ENCODE assay signal across 20 cellular contexts in genomic region chr4:1211371-1211770, GRCh38. TPM values are rescaled to one million over a fixed set of nuclear protein-coding genes. Genes with fewer than 3 reads are reported as not detected.
DNase-seq lines count a peak whose midpoint lies in the region; ATAC-seq and TF ChIP-seq lines count a peak whose summit lies in the region.
"Had no signal": no experiment of that assay in that cellular context is flagged by ENCODE, and none has a peak within 500 bp of the region (broad histone marks: within the 10 kb centered on the region; RNA-seq: fewer than 3 reads in every experiment).

No MANE protein-coding gene starts in this region.

- peaks cover 0 to 46% (median 0%) of the 10 kb centered on the region in 3 donors for H3K36me3 ChIP-seq in Peyer's patch
- H3K36me3 ChIP-seq in muscle layer of colon (ENCODE audit: insufficient read depth, low read length), result peaks cover 36% of the 10 kb centered on the region
- H3K36me3 ChIP-seq in thoracic aorta, result peaks cover 29% of the 10 kb centered on the region
- H3K36me3 ChIP-seq in OCI-LY7 (ENCODE audit: insufficient read depth, low read length), result peaks cover 69% of the 10 kb centered on the region

- H3K4me1 ChIP-seq in Peyer's patch (peaks cover 0 to 52% (median 12%) of the 10 kb centered on the region in 4 donors), muscle layer of colon (ENCODE audit: insufficient read depth, low read length) (peaks cover 41% of the 10 kb centered on the region), thoracic aorta (ENCODE audit: control insufficient read depth in 1 of 2, low read depth in 2 of 2) (peaks cover 32 to 53% of the 10 kb centered on the region in 2 donors), OCI-LY7 (ENCODE audit: insufficient read depth, low read length, poor library complexity, severe bottlenecking) (peaks cover 25% of the 10 kb centered on the region)

- H3K27ac ChIP-seq in Peyer's patch (peak overlapping the region in 1 of 4 donors; percentile 81), coronary artery (peak overlapping the region; percentile 43 to 92), muscle layer of colon (ENCODE audit: low read depth, low read length) (peak overlapping the region; percentile 3), thoracic aorta (no peak overlapping the region), OCI-LY7 (ENCODE audit: low read depth, low read length, poor library complexity, severe bottlenecking) (no peak overlapping the region)
- H3K27ac ChIP-seq: KMS-11, SJCRH30 had no signal

- POLR2A ChIA-PET in OCI-LY7 (lab: Charles Lee), result no interaction called here

- no peak for ATAC-seq in thoracic aorta (ENCODE audit: insufficient number of reproducible peaks, low FRiP score, low read depth)
- ATAC-seq in stimulated activated naive CD8-positive, alpha-beta T cell treated with anti-CD3 and anti-CD28 coated beads, Interleukin-15, Interleukin-2, amounts not matched to agents 100 U/mL and 50 U/mL, for 24 hours, result no peak
- ATAC-seq: naive thymus-derived CD8-positive, alpha-beta T cell had no signal

- no TSS peak for BruUV-seq in OCI-LY7 (replicated peaks; lab: Mats Ljungman, UMichigan)

- H3K27me3 ChIP-seq in Peyer's patch (no peaks in the 10 kb centered on the region), muscle layer of colon (ENCODE audit: control insufficient read depth in 1 of 2, insufficient read depth in 2 of 2, low read length in 2 of 2) (no peaks in the 10 kb centered on the region), thoracic aorta (replicated peaks; ENCODE audit: insufficient read depth) (no peaks in the 10 kb centered on the region)
- H3K27me3 ChIP-seq: SJCRH30 had no signal

- H3K4me3 ChIP-seq in Peyer's patch (no peak overlapping the region), coronary artery (no peak overlapping the region), muscle layer of colon (ENCODE audit: low read depth in 1 of 2, low read length in 2 of 2) (no peak overlapping the region), thoracic aorta (peak overlapping the region; percentile 29), OCI-LY7 (ENCODE audit: low read depth, low read length, poor library complexity, severe bottlenecking) (no peak overlapping the region)
- H3K4me3 ChIP-seq: SJCRH30 had no signal

- H4K20me1 ChIP-seq in OCI-LY7 (ENCODE audit: insufficient read depth, low read length), result no peaks in the 10 kb centered on the region

- H3K9me3 ChIP-seq in Peyer's patch (no peaks in the 10 kb centered on the region), muscle layer of colon (ENCODE audit: low read length) (no peaks in the 10 kb centered on the region), thoracic aorta (no peaks in the 10 kb centered on the region), OCI-LY7 (ENCODE audit: low read length) (no peaks in the 10 kb centered on the region)
- H3K9me3 ChIP-seq: SJCRH30 had no signal

- TF ChIP-seq CTCF in Peyer's patch (IDR thresholded peaks at IDR 0.05) (no peak), coronary artery (IDR thresholded peaks at IDR 0.05) (no peak), thoracic aorta (IDR thresholded peaks at IDR 0.05) (no peak), OCI-LY7 (conservative IDR thresholded peaks at IDR 0.05; ENCODE audit: low read length) (no peak)

- CTCF ChIA-PET in OCI-LY7 (lab: Charles Lee; ENCODE audit: unreplicated experiment), result no interaction called here

- no peak overlapping the region for H2AFZ ChIP-seq in OCI-LY7 (ENCODE audit: low read length)

- H3K9me2 ChIP-seq in OCI-LY7 (ENCODE audit: insufficient read depth, low read length), result no peaks in the 10 kb centered on the region

- H3K79me2 ChIP-seq in OCI-LY7 (ENCODE audit: insufficient read depth, low read depth, low read length), result no peaks in the 10 kb centered on the region

- TF ChIP-seq POLR2A in Peyer's patch (IDR thresholded peaks at IDR 0.05), result no peak

- intact Hi-C loops in OCI-LY7 (cut with micrococcal nuclease; ENCODE audit: unreplicated experiment), result no loop called here

- peak in 2 of 3 donors; percentile 25 to 33 for DNase-seq in Peyer's patch
- DNase-seq in coronary artery (ENCODE audit: low spot score), result no peak
- DNase-seq in thoracic aorta (ENCODE audit: low spot score), result no peak
- DNase-seq in stimulated activated naive CD8-positive, alpha-beta T cell treated with anti-CD3 and anti-CD28 coated beads, Interleukin-15, Interleukin-2, amounts not matched to agents 100 U/mL and 50 U/mL, for 24 hours, result no peak
- DNase-seq in NCI-H1694 treated with DMSO at 0.1 percent for 48 hours (lab: John Stamatoyannopoulos, UW), result no peak
- DNase-seq in OCI-LY7 (ENCODE audit: low spot score), result no peak
- no peak for DNase-seq in cerebellar cortex (ENCODE audit: low spot score)
- DNase-seq: activated CD4-positive, alpha-beta T cell treated with anti-CD3 and anti-CD28 coated beads, Interleukin-2, amount 50 U/mL, for 4 hours; activated gamma-delta T cell treated with Interleukin-2 at 50 U/mL for 16 hours; EL; GOT3; mesendoderm; NCI-H1092; NCI-H2081; NCI-H510A; SJCRH30; trophoblast cell had no signal

- H3K9ac ChIP-seq in muscle layer of colon (ENCODE audit: low read length), result no peak overlapping the region
- H3K9ac ChIP-seq: KMS-11 had no signal

- no peak overlapping the region for H3K4me2 ChIP-seq in OCI-LY7 (ENCODE audit: low read length)
- H3K4me2 ChIP-seq: KMS-11 had no signal

RNA-seq across cellular contexts. Expression of gene CTBP1, which starts 37.6 kb away (rescaled TPM):
- total RNA-seq in Peyer's patch (100 to 1,000 TPM; 245 to 371 (median 288) TPM), thoracic aorta (100 to 1,000 TPM; 132 to 256 TPM), OCI-LY7 (2022) (228 and 238 TPM in 2 replicates)
- total RNA-seq in OCI-LY7 (2014; rRNA removed; shearing (Covaris generic)), result 286 and 311 TPM in 2 replicates

RNA-seq across cellular contexts. Expression of gene SPON2, which starts 39.0 kb away (rescaled TPM):
- 100 to 1,000 TPM in 3 of 4 donors, 10 to 100 TPM in 1; 64.3 to 519 (median 165) TPM for total RNA-seq in Peyer's patch
- total RNA-seq in thoracic aorta, result 10 to 100 TPM; 15.2 to 18.4 TPM
- 4.7 and 8.4 TPM in 2 replicates for total RNA-seq in OCI-LY7 (2014; rRNA removed; shearing (Covaris generic))
- 33.3 and 35.3 TPM in 2 replicates for total RNA-seq in OCI-LY7 (2022)

Comparison
In these comparisons a context has a peak if more than half of its experiments do, and no peak if none do; other contexts are left out.
1. DNase-seq: peak in Peyer's patch (2 of 3); none in coronary artery (single experiment), thoracic aorta (single experiment), stimulated activated naive CD8-positive, alpha-beta T cell treated with anti-CD3 and anti-CD28 coated beads, Interleukin-15, Interleukin-2, amounts not matched to agents 100 U/mL and 50 U/mL, for 24 hours (single experiment), NCI-H1694 treated with DMSO at 0.1 percent for 48 hours (single experiment), OCI-LY7 (single experiment) and cerebellar cortex (single experiment).
2. H3K27ac ChIP-seq: peak in coronary artery (2 of 2) and muscle layer of colon (single experiment); none in thoracic aorta (0 of 2) and OCI-LY7 (single experiment).